In genomic region chrX:123961268-123962005, GRCh38 we compare ENCODE assay signal across 1 cellular context.
TF ChIP-seq lines count a peak whose summit lies in the region.

TSS of gene STAG2 (plus strand) at chrX:123961706. CDS start at chrX:124022628, 60,922 bp downstream.

TF ChIP-seq in HEK293, 187 proteins besides CTCF, POLR2A, EP300 and RAD21 (continued from another document):
- TF ChIP-seq, protein P1, sequence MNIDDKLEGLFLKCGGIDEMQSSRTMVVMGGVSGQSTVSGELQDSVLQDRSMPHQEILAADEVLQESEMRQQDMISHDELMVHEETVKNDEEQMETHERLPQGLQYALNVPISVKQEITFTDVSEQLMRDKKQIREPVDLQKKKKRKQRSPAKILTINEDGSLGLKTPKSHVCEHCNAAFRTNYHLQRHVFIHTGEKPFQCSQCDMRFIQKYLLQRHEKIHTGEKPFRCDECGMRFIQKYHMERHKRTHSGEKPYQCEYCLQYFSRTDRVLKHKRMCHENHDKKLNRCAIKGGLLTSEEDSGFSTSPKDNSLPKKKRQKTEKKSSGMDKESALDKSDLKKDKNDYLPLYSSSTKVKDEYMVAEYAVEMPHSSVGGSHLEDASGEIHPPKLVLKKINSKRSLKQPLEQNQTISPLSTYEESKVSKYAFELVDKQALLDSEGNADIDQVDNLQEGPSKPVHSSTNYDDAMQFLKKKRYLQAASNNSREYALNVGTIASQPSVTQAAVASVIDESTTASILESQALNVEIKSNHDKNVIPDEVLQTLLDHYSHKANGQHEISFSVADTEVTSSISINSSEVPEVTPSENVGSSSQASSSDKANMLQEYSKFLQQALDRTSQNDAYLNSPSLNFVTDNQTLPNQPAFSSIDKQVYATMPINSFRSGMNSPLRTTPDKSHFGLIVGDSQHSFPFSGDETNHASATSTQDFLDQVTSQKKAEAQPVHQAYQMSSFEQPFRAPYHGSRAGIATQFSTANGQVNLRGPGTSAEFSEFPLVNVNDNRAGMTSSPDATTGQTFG (tag by site-specific recombination; IDR thresholded peaks at IDR 0.05; ENCODE audit: borderline replicate concordance): no peak
- no peak for TF ChIP-seq ZIC2 (tag by site-specific recombination; IDR thresholded peaks at IDR 0.05)
- no peak for TF ChIP-seq ZSCAN23 (tag by site-specific recombination; IDR thresholded peaks at IDR 0.05)
- no peak for TF ChIP-seq PBX3 (CRISPR knock-in tag; IDR thresholded peaks at IDR 0.05)
- no peak for TF ChIP-seq ZNF23 (tag by site-specific recombination; IDR thresholded peaks at IDR 0.05; ENCODE audit: borderline replicate concordance)
- TF ChIP-seq ZNF302 (tag by site-specific recombination; IDR thresholded peaks at IDR 0.05; ENCODE audit: low read depth): no peak
- TF ChIP-seq ZBTB44 (tag by site-specific recombination; IDR thresholded peaks at IDR 0.05): no peak
- TF ChIP-seq GLIS2 (tag by site-specific recombination; IDR thresholded peaks at IDR 0.05): peak; percentile 97
- TF ChIP-seq ZNF221 (tag by site-specific recombination; IDR thresholded peaks at IDR 0.05; ENCODE audit: borderline replicate concordance): no peak
- peak; percentile 72 for TF ChIP-seq ZSCAN30 (tag by site-specific recombination; IDR thresholded peaks at IDR 0.05)
- peak; percentile 90 for TF ChIP-seq ZBTB10 (tag by site-specific recombination; IDR thresholded peaks at IDR 0.05)
- no peak for TF ChIP-seq ZNF214 (tag by site-specific recombination; IDR thresholded peaks at IDR 0.05; ENCODE audit: borderline replicate concordance)
- no peak for TF ChIP-seq ZNF157 (tag by site-specific recombination; IDR thresholded peaks at IDR 0.05)
- TF ChIP-seq PRDM1 (tag by site-specific recombination; IDR thresholded peaks at IDR 0.05): no peak
- no peak for TF ChIP-seq ATF2 (tag by site-specific recombination; IDR thresholded peaks at IDR 0.05; ENCODE audit: low read depth)
- TF ChIP-seq SCRT2 (tag by site-specific recombination; IDR thresholded peaks at IDR 0.05): no peak
- peak; percentile 54 for TF ChIP-seq KLF10 (tag by site-specific recombination; IDR thresholded peaks at IDR 0.05)
- no peak for TF ChIP-seq ZNF202 (tag by site-specific recombination; IDR thresholded peaks at IDR 0.05; ENCODE audit: borderline replicate concordance)
- TF ChIP-seq ZNF311 (tag by site-specific recombination; IDR thresholded peaks at IDR 0.05; ENCODE audit: borderline replicate concordance): no peak
- 0 out of 2 replicates have a peak, but pooled peaks have one; percentile 40 for TF ChIP-seq KLF1 (tag by site-specific recombination; IDR thresholded peaks at IDR 0.05)
- TF ChIP-seq ZNF423 (tag by site-specific recombination; IDR thresholded peaks at IDR 0.05): peak; percentile 68
- TF ChIP-seq ZNF549 (tag by site-specific recombination; IDR thresholded peaks at IDR 0.05): no peak
- TF ChIP-seq ZNF121 (tag by site-specific recombination; IDR thresholded peaks at IDR 0.05): peak; percentile 87
- TF ChIP-seq ZNF223 (tag by site-specific recombination; IDR thresholded peaks at IDR 0.05): no peak
- TF ChIP-seq, protein P2, sequence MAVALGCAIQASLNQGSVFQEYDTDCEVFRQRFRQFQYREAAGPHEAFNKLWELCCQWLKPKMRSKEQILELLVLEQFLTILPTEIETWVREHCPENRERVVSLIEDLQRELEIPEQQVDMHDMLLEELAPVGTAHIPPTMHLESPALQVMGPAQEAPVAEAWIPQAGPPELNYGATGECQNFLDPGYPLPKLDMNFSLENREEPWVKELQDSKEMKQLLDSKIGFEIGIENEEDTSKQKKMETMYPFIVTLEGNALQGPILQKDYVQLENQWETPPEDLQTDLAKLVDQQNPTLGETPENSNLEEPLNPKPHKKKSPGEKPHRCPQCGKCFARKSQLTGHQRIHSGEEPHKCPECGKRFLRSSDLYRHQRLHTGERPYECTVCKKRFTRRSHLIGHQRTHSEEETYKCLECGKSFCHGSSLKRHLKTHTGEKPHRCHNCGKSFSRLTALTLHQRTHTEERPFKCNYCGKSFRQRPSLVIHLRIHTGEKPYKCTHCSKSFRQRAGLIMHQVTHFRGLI (tag by site-specific recombination; IDR thresholded peaks at IDR 0.05): no peak
- TF ChIP-seq ZSCAN16 (tag by site-specific recombination; IDR thresholded peaks at IDR 0.05): no peak
- TF ChIP-seq ZBTB1 (tag by site-specific recombination; IDR thresholded peaks at IDR 0.05): no peak
- TF ChIP-seq BCL11A (tag by site-specific recombination; IDR thresholded peaks at IDR 0.05; ENCODE audit: low read depth): no peak
- peak; percentile 62; the same call in 1 of the 2 replicates for TF ChIP-seq ZBTB8A (tag by site-specific recombination; IDR thresholded peaks at IDR 0.05)
- TF ChIP-seq ZNF426 (tag by site-specific recombination; IDR thresholded peaks at IDR 0.05): no peak
- TF ChIP-seq ZEB2 (tag by site-specific recombination; IDR thresholded peaks at IDR 0.05): no peak
- TF ChIP-seq TRIM28 (IDR thresholded peaks at IDR 0.05; ENCODE audit: borderline replicate concordance, low read length): no peak
- TF ChIP-seq HOXD13 (CRISPR knock-in tag; IDR thresholded peaks at IDR 0.05; ENCODE audit: borderline replicate concordance): no peak; the same call in 1 of the 2 replicates
- TF ChIP-seq SP3 (tag by site-specific recombination; IDR thresholded peaks at IDR 0.05): peak; percentile 53
- TF ChIP-seq ZNF768 (tag by site-specific recombination; IDR thresholded peaks at IDR 0.05): no peak
- TF ChIP-seq, protein P3, sequence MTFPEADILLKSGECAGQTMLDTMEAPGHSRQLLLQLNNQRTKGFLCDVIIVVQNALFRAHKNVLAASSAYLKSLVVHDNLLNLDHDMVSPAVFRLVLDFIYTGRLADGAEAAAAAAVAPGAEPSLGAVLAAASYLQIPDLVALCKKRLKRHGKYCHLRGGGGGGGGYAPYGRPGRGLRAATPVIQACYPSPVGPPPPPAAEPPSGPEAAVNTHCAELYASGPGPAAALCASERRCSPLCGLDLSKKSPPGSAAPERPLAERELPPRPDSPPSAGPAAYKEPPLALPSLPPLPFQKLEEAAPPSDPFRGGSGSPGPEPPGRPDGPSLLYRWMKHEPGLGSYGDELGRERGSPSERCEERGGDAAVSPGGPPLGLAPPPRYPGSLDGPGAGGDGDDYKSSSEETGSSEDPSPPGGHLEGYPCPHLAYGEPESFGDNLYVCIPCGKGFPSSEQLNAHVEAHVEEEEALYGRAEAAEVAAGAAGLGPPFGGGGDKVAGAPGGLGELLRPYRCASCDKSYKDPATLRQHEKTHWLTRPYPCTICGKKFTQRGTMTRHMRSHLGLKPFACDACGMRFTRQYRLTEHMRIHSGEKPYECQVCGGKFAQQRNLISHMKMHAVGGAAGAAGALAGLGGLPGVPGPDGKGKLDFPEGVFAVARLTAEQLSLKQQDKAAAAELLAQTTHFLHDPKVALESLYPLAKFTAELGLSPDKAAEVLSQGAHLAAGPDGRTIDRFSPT (tag by site-specific recombination; IDR thresholded peaks at IDR 0.05): peak; percentile 93
- TF ChIP-seq ZFP3 (tag by site-specific recombination; IDR thresholded peaks at IDR 0.05; ENCODE audit: low read depth): no peak
- TF ChIP-seq OVOL3 (tag by site-specific recombination; IDR thresholded peaks at IDR 0.05): 0 out of 2 replicates have a peak, but pooled peaks have one; percentile 38
